ENCODE assay signal across 3 cellular contexts in the genomic region with DNA sequence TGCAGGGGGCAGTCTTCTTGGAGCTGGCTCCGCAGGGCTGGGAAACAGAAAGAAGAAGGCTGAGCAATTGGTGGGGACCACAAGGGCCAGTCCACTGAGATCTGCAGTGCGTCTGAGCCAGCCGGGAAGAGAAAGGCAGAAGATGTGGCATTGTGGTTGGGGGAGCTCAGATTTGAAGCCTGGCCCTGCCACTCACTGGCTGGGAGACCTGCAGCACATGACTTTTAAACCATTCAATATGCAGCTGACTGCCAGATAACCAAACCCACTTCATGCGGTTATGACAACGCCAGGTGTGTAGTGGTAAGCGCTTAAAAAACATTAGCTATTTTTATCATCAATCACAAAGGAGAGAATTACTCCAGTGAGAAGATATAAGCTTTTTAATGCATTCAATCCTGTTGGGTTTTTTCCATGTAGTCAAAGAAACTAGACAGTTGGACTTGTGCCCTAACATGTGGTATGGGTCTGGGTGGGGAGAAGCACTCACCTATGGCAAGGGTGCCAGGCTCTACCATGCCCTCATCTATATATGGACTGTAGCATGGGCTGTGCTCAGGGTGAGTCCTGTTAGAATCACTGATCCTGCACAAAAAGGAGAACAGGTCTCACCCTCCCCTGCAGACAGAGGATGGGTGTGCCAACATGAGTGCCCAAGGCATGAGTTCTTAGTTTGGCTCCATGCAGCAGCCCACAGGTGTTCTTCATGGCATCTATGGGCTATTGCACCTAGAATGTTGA. TPM values are rescaled to one million over a fixed set of nuclear protein-coding genes. Genes with fewer than 3 reads are reported as not detected.
"Had no signal": no experiment of that assay in that cellular context is flagged by ENCODE, and none has a peak within 500 bp of the region (broad histone marks: within the 10 kb centered on the region; RNA-seq: fewer than 3 reads in every experiment).

No MANE protein-coding gene starts in this region.

RNA-seq across cellular contexts. Expression of a gene that starts 14.1 kb away (rescaled TPM):
- total RNA-seq: LHCN-M2, OCI-LY7, SJSA1 had no signal
